In the genomic region with DNA sequence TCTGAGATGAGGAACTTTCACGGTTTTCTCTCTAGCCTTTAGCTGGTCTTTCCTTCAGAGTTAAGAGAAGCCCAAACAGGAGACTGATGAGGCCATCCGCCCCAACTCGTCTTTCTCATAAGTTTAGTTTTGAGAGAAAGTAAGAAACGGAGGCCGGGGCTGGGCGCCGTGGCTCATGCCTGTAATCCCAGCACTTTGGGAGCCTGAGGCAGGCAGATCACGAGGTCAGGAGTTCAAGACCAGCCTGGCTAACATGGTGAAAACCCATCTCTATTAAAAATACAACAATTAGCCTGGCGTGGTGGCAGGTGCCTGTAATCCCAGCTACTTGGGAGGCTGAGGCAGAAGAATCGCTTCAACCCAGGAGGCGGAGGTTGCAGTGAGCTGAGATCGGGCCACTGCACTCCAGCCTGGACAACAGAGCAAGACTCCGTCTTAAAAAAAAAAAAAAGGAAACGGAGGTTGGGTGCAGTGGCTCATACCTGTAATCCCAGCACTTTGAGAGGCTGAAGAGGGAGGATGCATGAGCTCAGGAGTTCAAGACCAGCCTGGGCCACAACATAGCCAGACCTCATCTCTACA, we compare ENCODE assay signal across 1 cellular context.
A peak's percentile ranks its signal among the peaks of the same experiment; 100 is the strongest.
TF ChIP-seq lines count a peak whose summit lies in the region.

No MANE protein-coding gene starts in this region.

TF ChIP-seq in GM12878, 131 proteins besides CTCF, POLR2A, EP300 and RAD21:
- TF ChIP-seq HDGF (IDR thresholded peaks at IDR 0.05), result peak; percentile 44; the same call in 1 of the 2 replicates
- 0 out of 2 replicates have a peak, but pooled peaks have one; percentile 42 for TF ChIP-seq POLR2AphosphoS5 (IDR thresholded peaks at IDR 0.05; ENCODE audit: low read length)
- peak; percentile 77 for TF ChIP-seq MLLT1 (IDR thresholded peaks at IDR 0.05)
